10 cellular contexts compared by ENCODE assay signal in genomic region chr19:44750713-44751112, GRCh38. TPM values are rescaled to one million over a fixed set of nuclear protein-coding genes. Genes with fewer than 3 reads are reported as not detected.
DNase-seq lines count a peak whose midpoint lies in the region; ATAC-seq and TF ChIP-seq lines count a peak whose summit lies in the region.
"Had no signal": no experiment of that assay in that cellular context is flagged by ENCODE, and none has a peak within 500 bp of the region (broad histone marks: within the 10 kb centered on the region; RNA-seq: fewer than 3 reads in every experiment).

No MANE protein-coding gene starts in this region.

- dilution Hi-C loops in IMR-90 (cut with HindIII; ENCODE audit: low sequenced_read_pairs, unreplicated experiment), result no loop called here

- peak overlapping the region; percentile 65 for H3K9ac ChIP-seq in IMR-90 (ENCODE audit: low read depth, low read length)

- H4K5ac ChIP-seq in IMR-90 (ENCODE audit: low read depth, low read length), result no peak overlapping the region

- H3K4me3 ChIP-seq in AG10803 (ENCODE audit: low read length), result peak overlapping the region; percentile 76
- peak overlapping the region; percentile 92 for H3K4me3 ChIP-seq in IMR-90 (ENCODE audit: insufficient read depth, low read depth, low read length)
- no peak overlapping the region for H3K4me3 ChIP-seq in ovary

- peak overlapping the region; percentile 83 for H3K4me2 ChIP-seq in IMR-90 (ENCODE audit: low read depth, low read length)

- peaks cover 29% of the 10 kb centered on the region for H4K20me1 ChIP-seq in IMR-90 (ENCODE audit: insufficient read depth, low read length)

- H3K27ac ChIP-seq in IMR-90 (ENCODE audit: insufficient read depth, low read length) (peak overlapping the region; percentile 38; the same call in 1 of the 2 replicates), ovary (no peak overlapping the region)

- H3K79me1 ChIP-seq in IMR-90 (ENCODE audit: low read depth in 1 of 2, low read length in 2 of 2), result peaks cover 24 to 58% of the 10 kb centered on the region in 2 experiments

- TF ChIP-seq CTCF in AG10803 (conservative IDR thresholded peaks at IDR 0.05; ENCODE audit: low read length) (no peak), IMR-90 (conservative IDR thresholded peaks at IDR 0.05; ENCODE audit: low read depth, low read length) (no peak), chondrocyte (IDR thresholded peaks at IDR 0.05) (no peak), ovary (IDR thresholded peaks at IDR 0.05) (no peak)

- H3K4me3 Mint-ChIP-seq in chondrocyte (ENCODE audit: unreplicated experiment), result no peak overlapping the region
- H3K4me3 Mint-ChIP-seq in natural killer cell treated with Interleukin-12 subunit alpha and Interleukin-12 subunit beta and Interleukin-15 and Interleukin-18, amount 100 ng/mL, for 72 hours, result peak overlapping the region; percentile 98

- peak overlapping the region; percentile 70; the same call in 1 of the 2 replicates for H3K23ac ChIP-seq in IMR-90 (ENCODE audit: low read depth, low read length)

- H3K4ac ChIP-seq in IMR-90 (ENCODE audit: low read depth, low read length), result peak overlapping the region; percentile 46

- TF ChIP-seq RAD21 in IMR-90 (IDR thresholded peaks at IDR 0.05; ENCODE audit: low read length), result no peak

- H2AK9ac ChIP-seq in IMR-90 (replicated peaks; ENCODE audit: low read depth, low read length, poor library complexity), result peak overlapping the region; percentile 47

- TF ChIP-seq POLR2A in IMR-90 (IDR thresholded peaks at IDR 0.05; ENCODE audit: low read depth, low read length), result no peak
- no peak for TF ChIP-seq POLR2A in ovary (IDR thresholded peaks at IDR 0.05)

- 61% methylated on average over 2 of the region's 3 CpGs; no CpG with 5 or more reads in 1 of the 2 experiments for WGBS in IMR-90 (ENCODE audit: extremely low coverage in 2 of 2, insufficient read length in 1 of 2), 2 experiments
- 74 to 83% (median 76%) methylated on average over 3 of the region's 3 CpGs for WGBS in ovary, 3 donors

- intact Hi-C loops in IMR-90 (cut with micrococcal nuclease) (no loop called here), ovary (cut with DNase I) (no loop called here)

- H3K36me3 ChIP-seq in IMR-90 (ENCODE audit: control insufficient read depth, insufficient read depth, low read length), result peaks cover 34% of the 10 kb centered on the region
- H3K36me3 ChIP-seq in ovary, result no peaks in the 10 kb centered on the region

- H3K27me3 Mint-ChIP-seq in chondrocyte (ENCODE audit: low read depth), result no peaks in the 10 kb centered on the region
- H3K27me3 Mint-ChIP-seq in natural killer cell treated with Interleukin-12 subunit alpha and Interleukin-12 subunit beta and Interleukin-15 and Interleukin-18, amount 100 ng/mL, for 72 hours, result no peaks in the 10 kb centered on the region

- no peak overlapping the region for H2BK20ac ChIP-seq in IMR-90 (ENCODE audit: low read depth, low read length)

- H2BK120ac ChIP-seq in IMR-90 (ENCODE audit: low read depth, low read length), result no peak overlapping the region

- TF ChIP-seq EP300 in ovary (IDR thresholded peaks at IDR 0.05), result no peak

- POLR2A ChIA-PET in IMR-90 (lab: Charles Lee; ENCODE audit: unreplicated experiment), result no interaction called here

- peak overlapping the region; percentile 8 for H3K27ac Mint-ChIP-seq in chondrocyte (ENCODE audit: unreplicated experiment)
- H3K27ac Mint-ChIP-seq in natural killer cell treated with Interleukin-12 subunit alpha and Interleukin-12 subunit beta and Interleukin-15 and Interleukin-18, amount 100 ng/mL, for 72 hours, result peak overlapping the region; percentile 84 to 98

- H3K9me3 Mint-ChIP-seq in chondrocyte (ENCODE audit: low read depth), result no peaks in the 10 kb centered on the region
- H3K9me3 Mint-ChIP-seq in natural killer cell treated with Interleukin-12 subunit alpha and Interleukin-12 subunit beta and Interleukin-15 and Interleukin-18, amount 100 ng/mL, for 72 hours, result no peaks in the 10 kb centered on the region

- no peak overlapping the region for H3K18ac ChIP-seq in IMR-90 (ENCODE audit: low read depth, low read length)

- ATAC-seq in IMR-90 (ENCODE audit: low read depth), result no peak
- no peak for ATAC-seq in natural killer cell treated with Interleukin-12 subunit alpha and Interleukin-12 subunit beta and Interleukin-15 and Interleukin-18, amount 100 ng/mL, for 72 hours

- no peak overlapping the region for H4K8ac ChIP-seq in IMR-90 (ENCODE audit: low read depth in 2 of 2, low read length in 2 of 2)

- peaks cover 82% of the 10 kb centered on the region for H3K4me1 Mint-ChIP-seq in chondrocyte (ENCODE audit: low read depth)
- H3K4me1 Mint-ChIP-seq in natural killer cell treated with Interleukin-12 subunit alpha and Interleukin-12 subunit beta and Interleukin-15 and Interleukin-18, amount 100 ng/mL, for 72 hours (ENCODE audit: low read depth in 2 of 2), result peaks cover 67 to 70% of the 10 kb centered on the region in 2 donors

- peak overlapping the region; percentile 51 for H3K14ac ChIP-seq in IMR-90 (replicated peaks; ENCODE audit: low read depth, low read length)

- H3K4me1 ChIP-seq in IMR-90 (ENCODE audit: control insufficient read depth, insufficient read depth, low read length) (peaks cover 35% of the 10 kb centered on the region), ovary (ENCODE audit: insufficient read depth) (peaks cover 18% of the 10 kb centered on the region)

- peak overlapping the region; percentile 39 for H2BK5ac ChIP-seq in IMR-90 (ENCODE audit: low read depth, low read length, poor library complexity, severe bottlenecking)

- BruUV-seq in IMR-90 (replicated peaks; lab: Mats Ljungman, UMichigan), result no TSS peak

- no peak overlapping the region for H2AFZ ChIP-seq in IMR-90 (replicated peaks; ENCODE audit: low read length, poor library complexity)

- DNase-seq in AG10803 (ENCODE audit: low read depth) (no peak), IMR-90 (no peak), chondrocyte (ENCODE audit: low spot score) (no peak), ovary (no peak), G401 (ENCODE audit: low spot score) (no peak), NCI-H1105 treated with DMSO at 0.1 percent for 48 hours (lab: John Stamatoyannopoulos, UW) (no peak), GF-D8 (lab: John Stamatoyannopoulos, UW) (no peak)
- DNase-seq in natural killer cell treated with Interleukin-12 subunit alpha and Interleukin-12 subunit beta and Interleukin-15 and Interleukin-18, amount 100 ng/mL, for 72 hours (ENCODE audit: low spot score), result peak; percentile 44
- DNase-seq: NCI-H446 treated with DMSO at 0.1 percent for 48 hours had no signal

- no peak overlapping the region; the same call in 2 of the 3 replicates for H2BK15ac ChIP-seq in IMR-90 (ENCODE audit: low read depth, low read length)

- H3K9me3 ChIP-seq in IMR-90 (ENCODE audit: control insufficient read depth, insufficient read depth, low read length) (no peaks in the 10 kb centered on the region), ovary (no peaks in the 10 kb centered on the region)

- CTCF ChIA-PET in IMR-90 (lab: Yijun Ruan, JAX), result no interaction called here

- peaks cover 3% of the 10 kb centered on the region for H3K36me3 Mint-ChIP-seq in chondrocyte (ENCODE audit: low read depth)
- peaks cover 34% of the 10 kb centered on the region for H3K36me3 Mint-ChIP-seq in natural killer cell treated with Interleukin-12 subunit alpha and Interleukin-12 subunit beta and Interleukin-15 and Interleukin-18, amount 100 ng/mL, for 72 hours

- H4K91ac ChIP-seq in IMR-90 (ENCODE audit: insufficient read depth, low read depth, low read length), result peak overlapping the region; percentile 11; the same call in 1 of the 2 replicates

- in situ Hi-C loops in IMR-90 (cut with MboI; ENCODE audit: low sequenced_read_pairs) (no loop called here), G401 (cut with HindIII; ENCODE audit: low sequenced_read_pairs) (no loop called here)

- H3K56ac ChIP-seq in IMR-90 (ENCODE audit: extremely low read depth, insufficient read depth, low read length), result peak overlapping the region; percentile 25; the same call in 1 of the 2 replicates

- H2AK5ac ChIP-seq in IMR-90 (ENCODE audit: low read depth, low read length), result peak overlapping the region; percentile 88

- H3K9me1 ChIP-seq in IMR-90 (ENCODE audit: insufficient read depth, low read length), result peaks cover 20% of the 10 kb centered on the region

- H3K27me3 ChIP-seq in IMR-90 (ENCODE audit: control insufficient read depth, insufficient read depth, low read length) (no peaks in the 10 kb centered on the region), ovary (no peaks in the 10 kb centered on the region)

RNA-seq across cellular contexts. Expression of gene BCL3, which starts 2.2 kb away (rescaled TPM):
- 1.6 and 1.9 TPM in 2 replicates for total RNA-seq in IMR-90 (2012; rRNA removed)
- 24.1 and 26.0 TPM in 2 replicates for polyA plus RNA-seq in IMR-90 (2012; rRNA removed)
- polyA plus RNA-seq in IMR-90 (2012; cell fraction: cytosol; rRNA removed), result 26.7 and 52.5 TPM in 2 replicates
- polyA plus RNA-seq in IMR-90 (2012; cell fraction: nucleus; rRNA removed; ENCODE audit: low replicate concordance), result 76.1 and 110 TPM in 2 replicates
- total RNA-seq in chondrocyte, result 9.2 to 14.9 TPM (median 11.8 TPM) in 3 replicates
- 100 to 1,000 TPM; 117 to 122 TPM for total RNA-seq in natural killer cell treated with Interleukin-12 subunit alpha and Interleukin-12 subunit beta and Interleukin-15 and Interleukin-18, amount 100 ng/mL, for 72 hours
- 100 to 1,000 TPM in 2 of 7 donors, 10 to 100 TPM in 5; 17.8 to 141 (median 50.7) TPM for total RNA-seq in ovary
- 10 to 100 TPM in 1 of 2 donors, 1 to 10 TPM in 1; 3.2 to 43.4 TPM for polyA plus RNA-seq in ovary
- total RNA-seq in G401 (2014; rRNA removed; shearing (Covaris generic)), result 6.6 and 9.1 TPM in 2 replicates

RNA-seq across cellular contexts. Expression of gene CBLC, which starts 27.0 kb away (rescaled TPM):
- total RNA-seq in IMR-90 (2012; rRNA removed) (not detected in 2 replicates), chondrocyte (not detected in 3 replicates), ovary (10 to 100 TPM in 1 of 7 donors, 1 to 10 TPM in 3, under 1 TPM in 1, not detected in 2; 0.46 to 10.3 (median 2.2) TPM)
- polyA plus RNA-seq in IMR-90 (2012; rRNA removed) (not detected in 2 replicates), ovary (under 1 TPM in 1 of 2 donors, not detected in 1; 0.08 TPM)
- 0.02 TPM in 1 of 2 replicates, not detected in the other for polyA plus RNA-seq in IMR-90 (2012; cell fraction: cytosol; rRNA removed)
- 0.12 TPM in 1 of 2 replicates, not detected in the other for polyA plus RNA-seq in IMR-90 (2012; cell fraction: nucleus; rRNA removed; ENCODE audit: low replicate concordance)
- not detected for total RNA-seq in natural killer cell treated with Interleukin-12 subunit alpha and Interleukin-12 subunit beta and Interleukin-15 and Interleukin-18, amount 100 ng/mL, for 72 hours
- not detected in 2 replicates for total RNA-seq in G401 (2014; rRNA removed; shearing (Covaris generic))
- total RNA-seq: mesenteric fat pad had no signal

RNA-seq across cellular contexts. Expression of gene CEACAM16, which starts 51.8 kb away (rescaled TPM):
- not detected in 2 replicates for total RNA-seq in IMR-90 (2012; rRNA removed)
- not detected in 2 replicates for polyA plus RNA-seq in IMR-90 (2012; rRNA removed)
- not detected in 2 replicates for polyA plus RNA-seq in IMR-90 (2012; cell fraction: cytosol; rRNA removed)
- not detected in 2 replicates for polyA plus RNA-seq in IMR-90 (2012; cell fraction: nucleus; rRNA removed; ENCODE audit: low replicate concordance)
- not detected in 3 replicates for total RNA-seq in chondrocyte
- total RNA-seq in natural killer cell treated with Interleukin-12 subunit alpha and Interleukin-12 subunit beta and Interleukin-15 and Interleukin-18, amount 100 ng/mL, for 72 hours, result not detected
- not detected for total RNA-seq in ovary
- not detected for polyA plus RNA-seq in ovary
- not detected in 2 replicates for total RNA-seq in G401 (2014; rRNA removed; shearing (Covaris generic))
- total RNA-seq: mesenteric fat pad had no signal

RNA-seq across cellular contexts. Expression of gene BCAM, which starts 58.2 kb away (rescaled TPM):
- total RNA-seq in IMR-90 (2012; rRNA removed) (2.3 and 2.8 TPM in 2 replicates), chondrocyte (4.3 to 15.1 TPM (median 14.0 TPM) in 3 replicates), ovary (100 to 1,000 TPM in 2 of 7 donors, 10 to 100 TPM in 5; 18.4 to 419 (median 87.0) TPM)
- polyA plus RNA-seq in IMR-90 (2012; rRNA removed) (27.5 and 35.7 TPM in 2 replicates), ovary (10 to 100 TPM in 1 of 2 donors, 1 to 10 TPM in 1; 9.7 to 62.0 TPM)
- polyA plus RNA-seq in IMR-90 (2012; cell fraction: cytosol; rRNA removed), result 50.8 and 71.8 TPM in 2 replicates
- polyA plus RNA-seq in IMR-90 (2012; cell fraction: nucleus; rRNA removed; ENCODE audit: low replicate concordance), result 52.3 and 108 TPM in 2 replicates
- not detected for total RNA-seq in natural killer cell treated with Interleukin-12 subunit alpha and Interleukin-12 subunit beta and Interleukin-15 and Interleukin-18, amount 100 ng/mL, for 72 hours
- 28.5 and 28.9 TPM in 2 replicates for total RNA-seq in G401 (2014; rRNA removed; shearing (Covaris generic))
